ENCODE assay signal across 13 cellular contexts in genomic region chr3:151770941-151771340, GRCh38. TPM values are rescaled to one million over a fixed set of nuclear protein-coding genes. Genes with fewer than 3 reads are reported as not detected.
DNase-seq lines count a peak whose midpoint lies in the region; ATAC-seq, FAIRE-seq and TF ChIP-seq lines count a peak whose summit lies in the region.
"Had no signal": no experiment of that assay in that cellular context is flagged by ENCODE, and none has a peak within 500 bp of the region (broad histone marks: within the 10 kb centered on the region; RNA-seq: fewer than 3 reads in every experiment).

No MANE protein-coding gene starts in this region.

- peaks cover 7% of the 10 kb centered on the region for H3K4me1 Mint-ChIP-seq in astrocyte (ENCODE audit: low read depth, unreplicated experiment)
- no peaks in the 10 kb centered on the region for H3K4me1 Mint-ChIP-seq in T-helper 17 cell
- H3K4me1 Mint-ChIP-seq in mesothelial cell of epicardium, result peaks cover 10% of the 10 kb centered on the region
- H3K4me1 Mint-ChIP-seq: memory B cell had no signal

- H3K36me3 ChIP-seq in GM23248 (ENCODE audit: low read depth) (no peaks in the 10 kb centered on the region), astrocyte (ENCODE audit: insufficient read depth, low read length) (no peaks in the 10 kb centered on the region), gastrocnemius medialis (no peaks in the 10 kb centered on the region), HAP-1 (replicated peaks) (no peaks in the 10 kb centered on the region)

- 6 to 15% methylated on average over 4 of the region's 4 CpGs for WGBS in GM23248 (ENCODE audit: low coverage in 1 of 2, low lambda C conversion rate in 2 of 2, missing lambda C conversion rate in 2 of 2), 2 experiments

- H2AFZ ChIP-seq in GM23248, result peak overlapping the region; percentile 58
- no peak overlapping the region for H2AFZ ChIP-seq in astrocyte (ENCODE audit: low read depth, low read length)

- intact Hi-C loops in gastrocnemius medialis (cut with DNase I; ENCODE audit: low total_unique reads), result no loop called here

- H3K4me3 ChIP-seq in GM23248 (no peak overlapping the region), astrocyte (ENCODE audit: insufficient read depth, low read depth, low read length) (no peak overlapping the region), gastrocnemius medialis (no peak overlapping the region), HAP-1 (no peak overlapping the region)

- ATAC-seq in gastrocnemius medialis, result no peak
- ATAC-seq in HG03457 (IDR thresholded peaks at IDR 0.05; ENCODE audit: unreplicated experiment), result no peak
- ATAC-seq in T-helper 17 cell, result no peak

- H3K27me3 ChIP-seq in GM23248 (replicated peaks; ENCODE audit: insufficient read depth) (no peaks in the 10 kb centered on the region), astrocyte (ENCODE audit: insufficient read depth, low read length) (no peaks in the 10 kb centered on the region), gastrocnemius medialis (no peaks in the 10 kb centered on the region), HAP-1 (ENCODE audit: low read depth) (no peaks in the 10 kb centered on the region)

- peak overlapping the region; percentile 53 for H3K9ac ChIP-seq in GM23248
- H3K9ac ChIP-seq in astrocyte (ENCODE audit: low read length), result no peak overlapping the region

- H3K27ac ChIP-seq in GM23248, result peak overlapping the region; percentile 74
- no peak overlapping the region for H3K27ac ChIP-seq in astrocyte (ENCODE audit: low read depth, low read length)
- H3K27ac ChIP-seq in gastrocnemius medialis, result peak overlapping the region in 3 of 4 donors; percentile 22 to 35 (median 33)

- H3K9me3 Mint-ChIP-seq in astrocyte (ENCODE audit: unreplicated experiment), result no peaks in the 10 kb centered on the region
- no peaks in the 10 kb centered on the region for H3K9me3 Mint-ChIP-seq in mesothelial cell of epicardium
- H3K9me3 Mint-ChIP-seq: memory B cell had no signal

- H3K4me1 ChIP-seq in GM23248 (ENCODE audit: insufficient read depth), result peaks cover 26% of the 10 kb centered on the region
- H3K4me1 ChIP-seq in astrocyte (ENCODE audit: insufficient read depth, low read length), result peaks cover 18% of the 10 kb centered on the region
- H3K4me1 ChIP-seq in gastrocnemius medialis, result peaks cover 6 to 11% of the 10 kb centered on the region in 2 donors
- peaks cover 8% of the 10 kb centered on the region for H3K4me1 ChIP-seq in HAP-1

- no peak overlapping the region for H3K4me3 Mint-ChIP-seq in astrocyte (ENCODE audit: unreplicated experiment)
- H3K4me3 Mint-ChIP-seq in T-helper 17 cell, result no peak overlapping the region
- H3K4me3 Mint-ChIP-seq in mesothelial cell of epicardium, result no peak overlapping the region
- H3K4me3 Mint-ChIP-seq: memory B cell had no signal

- TF ChIP-seq CTCF in astrocyte (IDR thresholded peaks at IDR 0.05; ENCODE audit: insufficient read depth, low read depth, low read length) (no peak), gastrocnemius medialis (IDR thresholded peaks at IDR 0.05 in 4 of 5, conservative IDR thresholded peaks at IDR 0.05 in 1 of 5) (no peak), mesothelial cell of epicardium (IDR thresholded peaks at IDR 0.05; ENCODE audit: unreplicated experiment) (no peak)

- H3K27ac Mint-ChIP-seq in astrocyte (ENCODE audit: unreplicated experiment), result no peak overlapping the region
- no peak overlapping the region for H3K27ac Mint-ChIP-seq in T-helper 17 cell
- no peak overlapping the region for H3K27ac Mint-ChIP-seq in mesothelial cell of epicardium
- H3K27ac Mint-ChIP-seq: memory B cell had no signal

- DNase-seq in GM23248, result peak; percentile 76
- DNase-seq in astrocyte (ENCODE audit: low read depth), result peak; percentile 24
- DNase-seq in hepatic stellate cell (ENCODE audit: low spot score), result peak; percentile 20
- peak in 1 of 2 donors; percentile 19 for DNase-seq in gastrocnemius medialis
- no peak for DNase-seq in T-helper 17 cell
- DNase-seq in mesothelial cell of epicardium (ENCODE audit: low spot score in 2 of 2, unreplicated experiment in 2 of 2), result no peak
- DNase-seq in HAP-1 (ENCODE audit: low spot score in 2 of 2), result no peak
- DNase-seq: activated CD4-positive, CD25-positive, alpha-beta regulatory T cell treated with anti-CD3 and anti-CD28 coated beads, Interleukin-2, amount 50 U/mL, for 72 hours; DMS79; NCI-H226 had no signal

- peaks cover 18% of the 10 kb centered on the region for H3F3A ChIP-seq in GM23248 (ENCODE audit: insufficient read depth)

- H3K79me2 ChIP-seq in GM23248 (ENCODE audit: insufficient read depth) (no peaks in the 10 kb centered on the region), astrocyte (ENCODE audit: insufficient read depth, low read length) (no peaks in the 10 kb centered on the region)

- H3K9me3 ChIP-seq in GM23248 (ENCODE audit: low read depth) (no peaks in the 10 kb centered on the region), astrocyte (ENCODE audit: insufficient read depth, low read depth, low read length) (no peaks in the 10 kb centered on the region), gastrocnemius medialis (no peaks in the 10 kb centered on the region), T-helper 17 cell (ENCODE audit: control insufficient read depth, low read length, poor library complexity, severe bottlenecking) (no peaks in the 10 kb centered on the region), HAP-1 (no peaks in the 10 kb centered on the region)

- TF ChIP-seq POLR2A in gastrocnemius medialis (IDR thresholded peaks at IDR 0.05), result no peak

- H4K20me1 ChIP-seq in GM23248 (ENCODE audit: insufficient read depth) (no peaks in the 10 kb centered on the region), astrocyte (ENCODE audit: insufficient read depth, low read length) (no peaks in the 10 kb centered on the region)

- in situ Hi-C loops in GM23248 (cut with MboI), result no loop called here
- in situ Hi-C loops in gastrocnemius medialis (cut with MboI; ENCODE audit: low sequenced_read_pairs in 4 of 4), result no loop called here
- in situ Hi-C loops in HAP-1 (cut with MboI; ENCODE audit: low sequenced_read_pairs), result no loop called here

- FAIRE-seq in astrocyte (lab: Jason Lieb, UNC), result no peak

- H3K9me2 ChIP-seq in GM23248 (ENCODE audit: insufficient read depth), result no peaks in the 10 kb centered on the region

- H3K4me2 ChIP-seq in GM23248 (ENCODE audit: unreplicated experiment) (peak overlapping the region; percentile 51), astrocyte (ENCODE audit: low read length) (no peak overlapping the region)

- no peaks in the 10 kb centered on the region for H3K36me3 Mint-ChIP-seq in astrocyte (ENCODE audit: low read depth, unreplicated experiment)
- H3K36me3 Mint-ChIP-seq in T-helper 17 cell (ENCODE audit: low read depth), result no peaks in the 10 kb centered on the region
- H3K36me3 Mint-ChIP-seq in mesothelial cell of epicardium, result no peaks in the 10 kb centered on the region
- H3K36me3 Mint-ChIP-seq: memory B cell had no signal

- H3K27me3 Mint-ChIP-seq in astrocyte (ENCODE audit: low read depth, unreplicated experiment) (no peaks in the 10 kb centered on the region), T-helper 17 cell (peaks cover 24% of the 10 kb centered on the region), mesothelial cell of epicardium (ENCODE audit: low read depth) (no peaks in the 10 kb centered on the region)

RNA-seq across cellular contexts. Expression of gene AADACL2, which starts 37.2 kb away (rescaled TPM):
- not detected in 2 replicates for total RNA-seq in GM23248 (2014; rRNA removed; shearing (Covaris generic))
- not detected in 2 replicates for polyA plus RNA-seq in GM23248 (2016; fragmentation: Nextera tagmentation; extraction: Ambion mirVana)
- not detected in 2 replicates for total RNA-seq in astrocyte
- total RNA-seq in gastrocnemius medialis, result not detected
- not detected for total RNA-seq in T-helper 17 cell
- total RNA-seq in mesothelial cell of epicardium, result not detected in 3 replicates
- total RNA-seq: cerebellum had no signal

RNA-seq across cellular contexts. Expression of gene AADAC, which starts 43.0 kb away (rescaled TPM):
- total RNA-seq in GM23248 (2014; rRNA removed; shearing (Covaris generic)), result not detected in 2 replicates
- polyA plus RNA-seq in GM23248 (2016; fragmentation: Nextera tagmentation; extraction: Ambion mirVana), result not detected in 2 replicates
- total RNA-seq in astrocyte (not detected in 2 replicates), gastrocnemius medialis (1 to 10 TPM in 1 of 4 donors, under 1 TPM in 1, not detected in 2; 0.85 to 1.1 TPM), T-helper 17 cell (not detected), mesothelial cell of epicardium (not detected in 3 replicates)
- total RNA-seq: cerebellum had no signal

Comparison
In these comparisons a context has a peak if more than half of its experiments do, and no peak if none do; other contexts are left out.
1. DNase-seq: peak in GM23248 (single experiment), astrocyte (single experiment) and hepatic stellate cell (single experiment); none in T-helper 17 cell (0 of 3), mesothelial cell of epicardium (0 of 2) and HAP-1 (0 of 2).